8 cellular contexts compared by ENCODE assay signal in genomic region chr12:118136559-118137003, GRCh38. TPM values are rescaled to one million over a fixed set of nuclear protein-coding genes. Genes with fewer than 3 reads are reported as not detected.
DNase-seq lines count a peak whose midpoint lies in the region; ATAC-seq and TF ChIP-seq lines count a peak whose summit lies in the region.

No MANE protein-coding gene starts in this region.

- no peaks in the 10 kb centered on the region for H3K9me3 Mint-ChIP-seq in T-helper 2 cell treated with Interferon-gamma antibody and Interleukin-4, amounts not matched to agents 5 μg/mL and 100 μg/mL, for 36 hours
- H3K9me3 Mint-ChIP-seq in immature natural killer cell = no peaks in the 10 kb centered on the region

- H3K4me1 Mint-ChIP-seq in T-helper 2 cell treated with Interferon-gamma antibody and Interleukin-4, amounts not matched to agents 5 μg/mL and 100 μg/mL, for 36 hours (ENCODE audit: low read depth) = peaks cover 19% of the 10 kb centered on the region
- peaks cover 18 to 28% of the 10 kb centered on the region in 2 donors for H3K4me1 Mint-ChIP-seq in immature natural killer cell

- peak overlapping the region; percentile 88 for H3K9ac ChIP-seq in smooth muscle cell (ENCODE audit: low read depth)

- peaks cover 12% of the 10 kb centered on the region for H3K79me2 ChIP-seq in smooth muscle cell (ENCODE audit: low read depth)

- H3K36me3 Mint-ChIP-seq in T-helper 2 cell treated with Interferon-gamma antibody and Interleukin-4, amounts not matched to agents 5 μg/mL and 100 μg/mL, for 36 hours (ENCODE audit: low read depth) = peaks cover 26% of the 10 kb centered on the region
- H3K36me3 Mint-ChIP-seq in immature natural killer cell = peaks cover 0 to 14% (median 11%) of the 10 kb centered on the region in 3 donors

- H3K27ac ChIP-seq in AG04450 (ENCODE audit: low read depth, low read length) (peak overlapping the region; percentile 47), brain microvascular endothelial cell (peak overlapping the region; percentile 49), smooth muscle cell (ENCODE audit: low read depth) (peak overlapping the region; percentile 22)

- TF ChIP-seq CTCF in AG04450 (IDR thresholded peaks at IDR 0.05; ENCODE audit: low read depth, low read length) = no peak
- no peak for TF ChIP-seq CTCF in brain microvascular endothelial cell (IDR thresholded peaks at IDR 0.05; ENCODE audit: low read depth, low read length, missing control alignments)
- no peak for TF ChIP-seq CTCF in smooth muscle cell (IDR thresholded peaks at IDR 0.05; ENCODE audit: borderline replicate concordance, insufficient read depth, poor library complexity, severe bottlenecking)

- H3K27me3 Mint-ChIP-seq in T-helper 2 cell treated with Interferon-gamma antibody and Interleukin-4, amounts not matched to agents 5 μg/mL and 100 μg/mL, for 36 hours (ENCODE audit: low read depth) = no peaks in the 10 kb centered on the region
- peaks cover 0 to 6% (median 5%) of the 10 kb centered on the region in 3 donors for H3K27me3 Mint-ChIP-seq in immature natural killer cell (ENCODE audit: low read depth in 3 of 3)

- H2AFZ ChIP-seq in smooth muscle cell (ENCODE audit: low read depth) = peak overlapping the region; percentile 92

- H3K4me3 Mint-ChIP-seq in T-helper 2 cell treated with Interferon-gamma antibody and Interleukin-4, amounts not matched to agents 5 μg/mL and 100 μg/mL, for 36 hours = peak overlapping the region; percentile 96
- H3K4me3 Mint-ChIP-seq in immature natural killer cell = peak overlapping the region; percentile 81 to 97 (median 91)

- POLR2A ChIA-PET in AG04450 (lab: Yijun Ruan, JAX) = interaction anchor here (0.7 to 1.5 kb wide), 5 partner anchors 12 to 80 kb away, joined by 3 to 6 read pairs (median 3); partner anchors contain the start of gene WSB2

- DNase-seq in AG04450 (ENCODE audit: low read depth, low spot score) (no peak), GM19238 (ENCODE audit: insufficient read length, low spot score) (peak; percentile 39), brain microvascular endothelial cell (peak; percentile 26), immature natural killer cell (peak; percentile 9 to 25 (median 16)), smooth muscle cell (lab: John Stamatoyannopoulos, UW; ENCODE audit: unreplicated experiment) (peak; percentile 39), NCI-H187 (lab: John Stamatoyannopoulos, UW) (no peak)
- peak; percentile 49 for DNase-seq in T-helper 2 cell treated with Interferon-gamma antibody and Interleukin-4, amounts not matched to agents 5 μg/mL and 100 μg/mL, for 36 hours (ENCODE audit: low spot score)

- peak overlapping the region; percentile 86 for H3K27ac Mint-ChIP-seq in T-helper 2 cell treated with Interferon-gamma antibody and Interleukin-4, amounts not matched to agents 5 μg/mL and 100 μg/mL, for 36 hours
- peak overlapping the region in 4 of 6 donors; percentile 38 to 80 (median 68) for H3K27ac Mint-ChIP-seq in immature natural killer cell

- H3K4me2 ChIP-seq in smooth muscle cell = peak overlapping the region; percentile 95

- no peaks in the 10 kb centered on the region for H4K20me1 ChIP-seq in smooth muscle cell (ENCODE audit: low read depth)

- H3K36me3 ChIP-seq in brain microvascular endothelial cell (replicated peaks) (peaks cover 19% of the 10 kb centered on the region), smooth muscle cell (ENCODE audit: low read depth) (no peaks in the 10 kb centered on the region)

- H3K4me3 ChIP-seq in AG04450 (ENCODE audit: low read depth, low read length) (peak overlapping the region; percentile 89), brain microvascular endothelial cell (ENCODE audit: low read depth, low read length) (peak overlapping the region; percentile 87), smooth muscle cell (peak overlapping the region; percentile 69)

- WGBS in smooth muscle cell (ENCODE audit: low lambda C conversion rate) = 1% methylated on average over 29 of the region's 29 CpGs

- in situ Hi-C loops in brain microvascular endothelial cell (cut with HindIII; ENCODE audit: low pct_ligation_motif_present, low sequenced_read_pairs) = no loop called here

- no peaks in the 10 kb centered on the region for H3K27me3 ChIP-seq in AG04450 (ENCODE audit: control insufficient read depth, insufficient read depth, low read length)
- H3K27me3 ChIP-seq in brain microvascular endothelial cell (replicated peaks) = no peaks in the 10 kb centered on the region
- no peaks in the 10 kb centered on the region for H3K27me3 ChIP-seq in smooth muscle cell (ENCODE audit: low read depth)

- peak; percentile 39 for ATAC-seq in HG03442 (IDR thresholded peaks at IDR 0.05; ENCODE audit: unreplicated experiment)

- H3K9me3 ChIP-seq in AG04450 (ENCODE audit: control insufficient read depth, insufficient read depth, low read length) (no peaks in the 10 kb centered on the region), smooth muscle cell (replicated peaks; ENCODE audit: low read depth) (no peaks in the 10 kb centered on the region)

- no peaks in the 10 kb centered on the region for H3F3A ChIP-seq in smooth muscle cell (ENCODE audit: low read depth)

- CTCF ChIA-PET in AG04450 (lab: Charles Lee) = interaction anchor here (1.1 to 2.1 kb wide), 6 partner anchors 15 to 261 kb away, joined by 3 to 17 read pairs (median 4); partner anchors contain the start of gene SUDS3

- no peaks in the 10 kb centered on the region for H3K4me1 ChIP-seq in smooth muscle cell (ENCODE audit: low read depth)

RNA-seq across cellular contexts. Expression of gene PEBP1, which starts 0.7 kb away (rescaled TPM):
- 149 and 151 TPM in 2 replicates for polyA plus RNA-seq in AG04450 (2011; rRNA removed)
- polyA minus RNA-seq in AG04450 (2011; rRNA and poly(A)+ RNA removed) = 73.8 and 98.0 TPM in 2 replicates
- 100 to 1,000 TPM; 145 to 163 (median 161) TPM for polyA plus RNA-seq in immature natural killer cell
- total RNA-seq in smooth muscle cell = 106 and 118 TPM in 2 replicates
- polyA plus RNA-seq in smooth muscle cell = 193 and 199 TPM in 2 replicates

RNA-seq across cellular contexts. Expression of gene VSIG10, which starts 32.8 kb away (rescaled TPM):
- polyA plus RNA-seq in AG04450 (2011; rRNA removed) (9.7 and 10.5 TPM in 2 replicates), immature natural killer cell (1 to 10 TPM in 2 of 3 donors, under 1 TPM in 1; 0.24 to 1.6 (median 1.0) TPM), smooth muscle cell (2.3 and 3.0 TPM in 2 replicates)
- polyA minus RNA-seq in AG04450 (2011; rRNA and poly(A)+ RNA removed) = 19.3 and 21.8 TPM in 2 replicates
- 2.3 and 5.6 TPM in 2 replicates for total RNA-seq in smooth muscle cell

Comparison
In these comparisons a context has a peak if more than half of its experiments do, and no peak if none do; other contexts are left out.
1. DNase-seq: peak in GM19238 (single experiment), T-helper 2 cell treated with Interferon-gamma antibody and Interleukin-4, amounts not matched to agents 5 μg/mL and 100 μg/mL, for 36 hours (single experiment), brain microvascular endothelial cell (single experiment), immature natural killer cell (3 of 3) and smooth muscle cell (single experiment); none in AG04450 (single experiment) and NCI-H187 (0 of 2).
2. Peak in every context shown above with its lines, with median percentiles within 50 percentile points of each other: H3K27ac ChIP-seq and H3K4me3 ChIP-seq.